In genomic region chr3:24365168-24365567, GRCh38 we compare ENCODE assay signal across 9 cellular contexts.
DNase-seq lines count a peak whose midpoint lies in the region; ATAC-seq and TF ChIP-seq lines count a peak whose summit lies in the region.
"Had no signal": no experiment of that assay in that cellular context is flagged by ENCODE, and none has a peak within 500 bp of the region (broad histone marks: within the 10 kb centered on the region; RNA-seq: fewer than 3 reads in every experiment).

No MANE protein-coding gene starts in this region.

- H2AFZ ChIP-seq in mesenchymal stem cell (ENCODE audit: low read depth, low read length), result no peak overlapping the region

- no peaks in the 10 kb centered on the region for H3K27me3 ChIP-seq in mesenchymal stem cell (ENCODE audit: control insufficient read depth in 1 of 2, insufficient read depth in 1 of 2, low read length in 2 of 2)

- DNase-seq in AG04449 (ENCODE audit: low read depth, low spot score), result peak; percentile 17
- peak; percentile 15 to 41 for DNase-seq in NCI-H446 (lab: John Stamatoyannopoulos, UW)
- peak; percentile 93 for DNase-seq in dedifferentiated amniotic fluid mesenchymal stem cell (ENCODE audit: extremely low spot score)
- DNase-seq in mesenchymal stem cell, result peak; percentile 85
- no peak for DNase-seq in effector CD8-positive, alpha-beta T cell (lab: John Stamatoyannopoulos, UW)
- DNase-seq in activated CD4-positive, alpha-beta T cell treated with anti-CD3 and anti-CD28 coated beads for 4 hours, result no peak
- DNase-seq: DMS79 had no signal

- peak overlapping the region; percentile 67 for H3K9ac ChIP-seq in mesenchymal stem cell (ENCODE audit: low read length)

- no peak overlapping the region for H2AK5ac ChIP-seq in mesenchymal stem cell (ENCODE audit: low read length, severe bottlenecking)

- H2BK5ac ChIP-seq in mesenchymal stem cell (ENCODE audit: low read depth, low read length, poor library complexity, severe bottlenecking), result no peak overlapping the region

- peaks cover 2% of the 10 kb centered on the region for H3K4me1 ChIP-seq in mesenchymal stem cell (ENCODE audit: control insufficient read depth, insufficient read depth, low read depth, low read length)

- H3K9me3 ChIP-seq in mesenchymal stem cell (ENCODE audit: control insufficient read depth, low read length), result no peaks in the 10 kb centered on the region

- peak overlapping the region; percentile 59 for H3K27ac ChIP-seq in mesenchymal stem cell (ENCODE audit: low read length, poor library complexity, severe bottlenecking)

- ATAC-seq in GM21723 (IDR thresholded peaks at IDR 0.05; ENCODE audit: unreplicated experiment) (no peak), HG02981 (IDR thresholded peaks at IDR 0.05; ENCODE audit: unreplicated experiment) (no peak)

- no peak overlapping the region for H3K23ac ChIP-seq in mesenchymal stem cell (ENCODE audit: low read length in 2 of 2)

- no peak for TF ChIP-seq CTCF in AG04449 (IDR thresholded peaks at IDR 0.05; ENCODE audit: insufficient read depth, low read length, missing control alignments)

- H3K4me2 ChIP-seq in mesenchymal stem cell (ENCODE audit: low read length, poor library complexity, severe bottlenecking), result no peak overlapping the region

- H3K18ac ChIP-seq in mesenchymal stem cell (ENCODE audit: low read depth in 1 of 2, low read length in 2 of 2), result no peak overlapping the region

- no peak overlapping the region for H4K91ac ChIP-seq in mesenchymal stem cell (ENCODE audit: low read length)

- H3K4ac ChIP-seq in mesenchymal stem cell (ENCODE audit: low read depth in 1 of 2, low read length in 2 of 2), result no peak overlapping the region

- POLR2A ChIA-PET in AG04449 (lab: Yijun Ruan, JAX), result no interaction called here

- H3K79me1 ChIP-seq in mesenchymal stem cell (replicated peaks; ENCODE audit: low read length, poor library complexity, severe bottlenecking), result peaks cover 6% of the 10 kb centered on the region

- no peak overlapping the region for H2BK12ac ChIP-seq in mesenchymal stem cell (ENCODE audit: low read length in 2 of 2)

- CTCF ChIA-PET in AG04449 (lab: Yijun Ruan, JAX), result no interaction called here

- H3K4me3 ChIP-seq in AG04449 (ENCODE audit: low read depth, low read length) (no peak overlapping the region), mesenchymal stem cell (ENCODE audit: insufficient read depth in 1 of 2, low read depth in 1 of 2, low read length in 2 of 2) (no peak overlapping the region)

- H3K36me3 ChIP-seq in mesenchymal stem cell (ENCODE audit: control insufficient read depth in 1 of 2, insufficient read depth in 2 of 2, low read depth in 1 of 2, low read length in 2 of 2), result no peaks in the 10 kb centered on the region

- no peak overlapping the region for H2BK15ac ChIP-seq in mesenchymal stem cell (ENCODE audit: low read depth, poor library complexity, severe bottlenecking)

- H4K8ac ChIP-seq in mesenchymal stem cell (ENCODE audit: low read length), result no peak overlapping the region

- 0% methylated on average over 1 of the region's 2 CpGs for WGBS in mesenchymal stem cell

- no peak overlapping the region for H2BK120ac ChIP-seq in mesenchymal stem cell (ENCODE audit: low read depth, low read length)

- no peak overlapping the region for H3K14ac ChIP-seq in mesenchymal stem cell (ENCODE audit: low read length in 2 of 2)

Comparison
In these comparisons a context has a peak if more than half of its experiments do, and no peak if none do; other contexts are left out.
1. DNase-seq: peak in AG04449 (single experiment), NCI-H446 (2 of 2), dedifferentiated amniotic fluid mesenchymal stem cell (single experiment) and mesenchymal stem cell (single experiment); none in effector CD8-positive, alpha-beta T cell (single experiment) and activated CD4-positive, alpha-beta T cell treated with anti-CD3 and anti-CD28 coated beads for 4 hours (0 of 2).